1 cellular context compared by ENCODE assay signal in the genomic region with DNA sequence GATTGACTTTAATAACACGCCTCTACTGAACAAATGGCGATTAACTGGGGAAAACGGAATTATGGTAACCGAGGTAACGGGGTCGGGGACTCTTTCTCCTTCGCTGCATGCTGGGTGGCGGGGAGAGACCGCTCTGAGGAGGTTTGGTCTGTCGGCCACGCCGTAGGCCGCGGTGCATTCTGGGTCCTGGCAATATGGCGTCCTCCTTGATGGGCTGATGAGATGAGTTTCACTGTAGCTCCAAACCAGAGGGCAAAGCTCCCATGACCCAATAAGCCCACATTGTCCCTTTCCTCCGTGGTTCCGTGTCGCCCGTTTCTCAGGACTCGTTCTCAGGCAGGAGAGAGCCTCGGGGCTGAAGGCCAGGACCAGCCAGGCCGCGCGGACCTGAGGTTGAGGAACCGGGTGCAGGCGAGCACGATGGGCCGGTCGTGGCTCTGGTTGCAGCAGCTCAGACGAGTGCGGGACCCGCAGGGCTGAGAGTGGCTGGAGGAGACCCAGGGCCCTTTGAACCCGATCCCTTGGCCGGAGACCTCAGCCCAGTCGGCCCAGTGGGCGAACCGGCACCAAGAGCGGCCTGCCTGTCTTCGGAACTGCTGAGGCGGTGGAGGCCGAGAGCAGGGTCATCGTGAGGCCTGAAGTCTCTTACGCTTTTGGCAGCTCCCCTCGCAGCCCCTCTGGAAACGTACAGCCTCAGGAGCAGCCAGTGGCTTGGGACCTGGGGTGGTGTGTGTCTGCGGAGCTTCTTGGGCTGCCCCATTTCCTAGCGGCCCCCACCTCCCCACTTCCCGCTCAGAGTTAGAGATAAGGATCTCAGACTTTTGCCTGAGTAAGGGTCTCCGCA.
TF ChIP-seq lines count a peak whose summit lies in the region.

A gene with protein sequence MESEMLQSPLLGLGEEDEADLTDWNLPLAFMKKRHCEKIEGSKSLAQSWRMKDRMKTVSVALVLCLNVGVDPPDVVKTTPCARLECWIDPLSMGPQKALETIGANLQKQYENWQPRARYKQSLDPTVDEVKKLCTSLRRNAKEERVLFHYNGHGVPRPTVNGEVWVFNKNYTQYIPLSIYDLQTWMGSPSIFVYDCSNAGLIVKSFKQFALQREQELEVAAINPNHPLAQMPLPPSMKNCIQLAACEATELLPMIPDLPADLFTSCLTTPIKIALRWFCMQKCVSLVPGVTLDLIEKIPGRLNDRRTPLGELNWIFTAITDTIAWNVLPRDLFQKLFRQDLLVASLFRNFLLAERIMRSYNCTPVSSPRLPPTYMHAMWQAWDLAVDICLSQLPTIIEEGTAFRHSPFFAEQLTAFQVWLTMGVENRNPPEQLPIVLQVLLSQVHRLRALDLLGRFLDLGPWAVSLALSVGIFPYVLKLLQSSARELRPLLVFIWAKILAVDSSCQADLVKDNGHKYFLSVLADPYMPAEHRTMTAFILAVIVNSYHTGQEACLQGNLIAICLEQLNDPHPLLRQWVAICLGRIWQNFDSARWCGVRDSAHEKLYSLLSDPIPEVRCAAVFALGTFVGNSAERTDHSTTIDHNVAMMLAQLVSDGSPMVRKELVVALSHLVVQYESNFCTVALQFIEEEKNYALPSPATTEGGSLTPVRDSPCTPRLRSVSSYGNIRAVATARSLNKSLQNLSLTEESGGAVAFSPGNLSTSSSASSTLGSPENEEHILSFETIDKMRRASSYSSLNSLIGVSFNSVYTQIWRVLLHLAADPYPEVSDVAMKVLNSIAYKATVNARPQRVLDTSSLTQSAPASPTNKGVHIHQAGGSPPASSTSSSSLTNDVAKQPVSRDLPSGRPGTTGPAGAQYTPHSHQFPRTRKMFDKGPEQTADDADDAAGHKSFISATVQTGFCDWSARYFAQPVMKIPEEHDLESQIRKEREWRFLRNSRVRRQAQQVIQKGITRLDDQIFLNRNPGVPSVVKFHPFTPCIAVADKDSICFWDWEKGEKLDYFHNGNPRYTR (N-terminal part only) (plus strand): TSS at position 184 of the 844 bp plus-strand sequence. CDS start 792 bp downstream, outside the sequence.

TF ChIP-seq in HepG2, 621 proteins besides CTCF, POLR2A, EP300 and RAD21 (continued from another document and continues in another):
- peak; percentile 68; the same call in 1 of the 2 replicates for TF ChIP-seq MAZ (IDR thresholded peaks at IDR 0.05; ENCODE audit: borderline replicate concordance, low read depth, low read length)
- peak; percentile 88 for TF ChIP-seq MAZ (CRISPR knock-in tag; IDR thresholded peaks at IDR 0.05; ENCODE audit: low read depth)
- TF ChIP-seq, protein P1, sequence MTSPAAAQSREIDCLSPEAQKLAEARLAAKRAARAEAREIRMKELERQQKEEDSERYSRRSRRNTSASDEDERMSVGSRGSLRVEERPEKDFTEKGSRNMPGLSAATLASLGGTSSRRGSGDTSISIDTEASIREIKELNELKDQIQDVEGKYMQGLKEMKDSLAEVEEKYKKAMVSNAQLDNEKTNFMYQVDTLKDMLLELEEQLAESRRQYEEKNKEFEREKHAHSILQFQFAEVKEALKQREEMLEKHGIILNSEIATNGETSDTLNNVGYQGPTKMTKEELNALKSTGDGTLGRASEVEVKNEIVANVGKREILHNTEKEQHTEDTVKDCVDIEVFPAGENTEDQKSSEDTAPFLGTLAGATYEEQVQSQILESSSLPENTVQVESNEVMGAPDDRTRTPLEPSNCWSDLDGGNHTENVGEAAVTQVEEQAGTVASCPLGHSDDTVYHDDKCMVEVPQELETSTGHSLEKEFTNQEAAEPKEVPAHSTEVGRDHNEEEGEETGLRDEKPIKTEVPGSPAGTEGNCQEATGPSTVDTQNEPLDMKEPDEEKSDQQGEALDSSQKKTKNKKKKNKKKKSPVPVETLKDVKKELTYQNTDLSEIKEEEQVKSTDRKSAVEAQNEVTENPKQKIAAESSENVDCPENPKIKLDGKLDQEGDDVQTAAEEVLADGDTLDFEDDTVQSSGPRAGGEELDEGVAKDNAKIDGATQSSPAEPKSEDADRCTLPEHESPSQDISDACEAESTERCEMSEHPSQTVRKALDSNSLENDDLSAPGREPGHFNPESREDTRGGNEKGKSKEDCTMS (CRISPR knock-in tag; conservative IDR thresholded peaks at IDR 0.05), result peak; percentile 80; the same call in 1 of the 2 replicates
- TF ChIP-seq ASH2L (IDR thresholded peaks at IDR 0.05; ENCODE audit: insufficient read length, low read depth, low read length), result peak; percentile 100
- peak; percentile 46; the same call in 1 of the 2 replicates for TF ChIP-seq PCBP1 (IDR thresholded peaks at IDR 0.05; ENCODE audit: borderline replicate concordance, low read depth, low read length)
- TF ChIP-seq, protein P2, sequence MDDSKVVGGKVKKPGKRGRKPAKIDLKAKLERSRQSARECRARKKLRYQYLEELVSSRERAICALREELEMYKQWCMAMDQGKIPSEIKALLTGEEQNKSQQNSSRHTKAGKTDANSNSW (CRISPR knock-in tag; IDR thresholded peaks at IDR 0.05; ENCODE audit: borderline replicate concordance), result peak; percentile 66; the same call in 1 of the 2 replicates
- peak; percentile 75; the same call in 1 of the 2 replicates for TF ChIP-seq ETV6 (CRISPR knock-in tag; conservative IDR thresholded peaks at IDR 0.05)
- TF ChIP-seq RFX5 (IDR thresholded peaks at IDR 0.05; ENCODE audit: low read depth, low read length), result peak; percentile 43; the same call in 1 of the 2 replicates
- TF ChIP-seq TEAD2 (CRISPR knock-in tag; IDR thresholded peaks at IDR 0.05), result 0 out of 2 replicates have a peak, but pooled peaks have one; percentile 47
- peak; percentile 93 for TF ChIP-seq DMAP1 (CRISPR knock-in tag; IDR thresholded peaks at IDR 0.05)
- peak; percentile 37; the same call in 1 of the 2 replicates for TF ChIP-seq ZNF383 (CRISPR knock-in tag; IDR thresholded peaks at IDR 0.05; ENCODE audit: borderline replicate concordance)
- TF ChIP-seq ZBTB38 (CRISPR knock-in tag; IDR thresholded peaks at IDR 0.05), result peak; percentile 95
- no peak for TF ChIP-seq CCAR2 (optimal IDR thresholded peaks at IDR 0.05; ENCODE audit: low read depth, low read length)
- TF ChIP-seq MTF2 (CRISPR knock-in tag; IDR thresholded peaks at IDR 0.05; ENCODE audit: borderline replicate concordance), result peak; percentile 41; the same call in 1 of the 2 replicates
- TF ChIP-seq, protein P3, sequence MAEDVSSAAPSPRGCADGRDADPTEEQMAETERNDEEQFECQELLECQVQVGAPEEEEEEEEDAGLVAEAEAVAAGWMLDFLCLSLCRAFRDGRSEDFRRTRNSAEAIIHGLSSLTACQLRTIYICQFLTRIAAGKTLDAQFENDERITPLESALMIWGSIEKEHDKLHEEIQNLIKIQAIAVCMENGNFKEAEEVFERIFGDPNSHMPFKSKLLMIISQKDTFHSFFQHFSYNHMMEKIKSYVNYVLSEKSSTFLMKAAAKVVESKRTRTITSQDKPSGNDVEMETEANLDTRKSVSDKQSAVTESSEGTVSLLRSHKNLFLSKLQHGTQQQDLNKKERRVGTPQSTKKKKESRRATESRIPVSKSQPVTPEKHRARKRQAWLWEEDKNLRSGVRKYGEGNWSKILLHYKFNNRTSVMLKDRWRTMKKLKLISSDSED (CRISPR knock-in tag; IDR thresholded peaks at IDR 0.05), result no peak
- peak; percentile 23; the same call in 1 of the 2 replicates for TF ChIP-seq ZNF567 (CRISPR knock-in tag; IDR thresholded peaks at IDR 0.05; ENCODE audit: borderline replicate concordance)
- TF ChIP-seq, protein P4, sequence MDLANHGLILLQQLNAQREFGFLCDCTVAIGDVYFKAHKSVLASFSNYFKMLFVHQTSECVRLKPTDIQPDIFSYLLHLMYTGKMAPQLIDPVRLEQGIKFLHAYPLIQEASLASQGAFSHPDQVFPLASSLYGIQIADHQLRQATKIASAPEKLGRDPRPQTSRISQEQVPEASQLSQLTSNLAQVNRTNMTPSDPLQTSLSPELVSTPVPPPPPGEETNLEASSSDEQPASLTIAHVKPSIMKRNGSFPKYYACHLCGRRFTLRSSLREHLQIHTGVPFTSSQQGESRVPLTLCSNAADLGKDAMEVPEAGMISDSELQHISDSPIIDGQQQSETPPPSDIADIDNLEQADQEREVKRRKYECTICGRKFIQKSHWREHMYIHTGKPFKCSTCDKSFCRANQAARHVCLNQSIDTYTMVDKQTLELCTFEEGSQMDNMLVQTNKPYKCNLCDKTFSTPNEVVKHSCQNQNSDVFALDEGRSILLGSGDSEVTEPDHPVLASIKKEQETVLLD (CRISPR knock-in tag; IDR thresholded peaks at IDR 0.05; ENCODE audit: low read depth), result no peak
- TF ChIP-seq NR2F1 (CRISPR knock-in tag; IDR thresholded peaks at IDR 0.05), result 0 out of 4 replicates have a peak, but pooled peaks of 1 of the 2 experiments have one; percentile 38
- TF ChIP-seq, protein P5, sequence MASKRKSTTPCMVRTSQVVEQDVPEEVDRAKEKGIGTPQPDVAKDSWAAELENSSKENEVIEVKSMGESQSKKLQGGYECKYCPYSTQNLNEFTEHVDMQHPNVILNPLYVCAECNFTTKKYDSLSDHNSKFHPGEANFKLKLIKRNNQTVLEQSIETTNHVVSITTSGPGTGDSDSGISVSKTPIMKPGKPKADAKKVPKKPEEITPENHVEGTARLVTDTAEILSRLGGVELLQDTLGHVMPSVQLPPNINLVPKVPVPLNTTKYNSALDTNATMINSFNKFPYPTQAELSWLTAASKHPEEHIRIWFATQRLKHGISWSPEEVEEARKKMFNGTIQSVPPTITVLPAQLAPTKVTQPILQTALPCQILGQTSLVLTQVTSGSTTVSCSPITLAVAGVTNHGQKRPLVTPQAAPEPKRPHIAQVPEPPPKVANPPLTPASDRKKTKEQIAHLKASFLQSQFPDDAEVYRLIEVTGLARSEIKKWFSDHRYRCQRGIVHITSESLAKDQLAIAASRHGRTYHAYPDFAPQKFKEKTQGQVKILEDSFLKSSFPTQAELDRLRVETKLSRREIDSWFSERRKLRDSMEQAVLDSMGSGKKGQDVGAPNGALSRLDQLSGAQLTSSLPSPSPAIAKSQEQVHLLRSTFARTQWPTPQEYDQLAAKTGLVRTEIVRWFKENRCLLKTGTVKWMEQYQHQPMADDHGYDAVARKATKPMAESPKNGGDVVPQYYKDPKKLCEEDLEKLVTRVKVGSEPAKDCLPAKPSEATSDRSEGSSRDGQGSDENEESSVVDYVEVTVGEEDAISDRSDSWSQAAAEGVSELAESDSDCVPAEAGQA (IDR thresholded peaks at IDR 0.05; ENCODE audit: low read depth), result peak; percentile 50; the same call in 1 of the 2 replicates
- TF ChIP-seq, protein P5 (CRISPR knock-in tag; IDR thresholded peaks at IDR 0.05; ENCODE audit: borderline replicate concordance), result peak; percentile 89; the same call in 1 of the 2 replicates
- TF ChIP-seq, protein P6, sequence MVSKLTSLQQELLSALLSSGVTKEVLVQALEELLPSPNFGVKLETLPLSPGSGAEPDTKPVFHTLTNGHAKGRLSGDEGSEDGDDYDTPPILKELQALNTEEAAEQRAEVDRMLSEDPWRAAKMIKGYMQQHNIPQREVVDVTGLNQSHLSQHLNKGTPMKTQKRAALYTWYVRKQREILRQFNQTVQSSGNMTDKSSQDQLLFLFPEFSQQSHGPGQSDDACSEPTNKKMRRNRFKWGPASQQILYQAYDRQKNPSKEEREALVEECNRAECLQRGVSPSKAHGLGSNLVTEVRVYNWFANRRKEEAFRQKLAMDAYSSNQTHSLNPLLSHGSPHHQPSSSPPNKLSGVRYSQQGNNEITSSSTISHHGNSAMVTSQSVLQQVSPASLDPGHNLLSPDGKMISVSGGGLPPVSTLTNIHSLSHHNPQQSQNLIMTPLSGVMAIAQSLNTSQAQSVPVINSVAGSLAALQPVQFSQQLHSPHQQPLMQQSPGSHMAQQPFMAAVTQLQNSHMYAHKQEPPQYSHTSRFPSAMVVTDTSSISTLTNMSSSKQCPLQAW (CRISPR knock-in tag; IDR thresholded peaks at IDR 0.05), result peak; percentile 90
- peak; percentile 100 for TF ChIP-seq GATAD1 (CRISPR knock-in tag; IDR thresholded peaks at IDR 0.05)
- TF ChIP-seq ZNF75D (CRISPR knock-in tag; IDR thresholded peaks at IDR 0.05; ENCODE audit: borderline replicate concordance), result no peak; the same call in 1 of the 2 replicates
- TF ChIP-seq, protein P7, sequence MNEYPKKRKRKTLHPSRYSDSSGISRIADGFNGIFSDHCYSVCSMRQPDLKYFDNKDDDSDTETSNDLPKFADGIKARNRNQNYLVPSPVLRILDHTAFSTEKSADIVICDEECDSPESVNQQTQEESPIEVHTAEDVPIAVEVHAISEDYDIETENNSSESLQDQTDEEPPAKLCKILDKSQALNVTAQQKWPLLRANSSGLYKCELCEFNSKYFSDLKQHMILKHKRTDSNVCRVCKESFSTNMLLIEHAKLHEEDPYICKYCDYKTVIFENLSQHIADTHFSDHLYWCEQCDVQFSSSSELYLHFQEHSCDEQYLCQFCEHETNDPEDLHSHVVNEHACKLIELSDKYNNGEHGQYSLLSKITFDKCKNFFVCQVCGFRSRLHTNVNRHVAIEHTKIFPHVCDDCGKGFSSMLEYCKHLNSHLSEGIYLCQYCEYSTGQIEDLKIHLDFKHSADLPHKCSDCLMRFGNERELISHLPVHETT (CRISPR knock-in tag; conservative IDR thresholded peaks at IDR 0.05), result peak; percentile 88
- TF ChIP-seq RFXAP (CRISPR knock-in tag; IDR thresholded peaks at IDR 0.05; ENCODE audit: borderline replicate concordance), result peak; percentile 94
- TF ChIP-seq, protein P8, sequence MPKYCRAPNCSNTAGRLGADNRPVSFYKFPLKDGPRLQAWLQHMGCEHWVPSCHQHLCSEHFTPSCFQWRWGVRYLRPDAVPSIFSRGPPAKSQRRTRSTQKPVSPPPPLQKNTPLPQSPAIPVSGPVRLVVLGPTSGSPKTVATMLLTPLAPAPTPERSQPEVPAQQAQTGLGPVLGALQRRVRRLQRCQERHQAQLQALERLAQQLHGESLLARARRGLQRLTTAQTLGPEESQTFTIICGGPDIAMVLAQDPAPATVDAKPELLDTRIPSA (CRISPR knock-in tag; IDR thresholded peaks at IDR 0.05; ENCODE audit: borderline replicate concordance), result no peak
- peak; percentile 91; the same call in 1 of the 2 replicates for TF ChIP-seq FLYWCH1 (CRISPR knock-in tag; IDR thresholded peaks at IDR 0.05)
- TF ChIP-seq MBD4 (IDR thresholded peaks at IDR 0.05; ENCODE audit: borderline replicate concordance, low read length), result no peak
- TF ChIP-seq, protein P9, sequence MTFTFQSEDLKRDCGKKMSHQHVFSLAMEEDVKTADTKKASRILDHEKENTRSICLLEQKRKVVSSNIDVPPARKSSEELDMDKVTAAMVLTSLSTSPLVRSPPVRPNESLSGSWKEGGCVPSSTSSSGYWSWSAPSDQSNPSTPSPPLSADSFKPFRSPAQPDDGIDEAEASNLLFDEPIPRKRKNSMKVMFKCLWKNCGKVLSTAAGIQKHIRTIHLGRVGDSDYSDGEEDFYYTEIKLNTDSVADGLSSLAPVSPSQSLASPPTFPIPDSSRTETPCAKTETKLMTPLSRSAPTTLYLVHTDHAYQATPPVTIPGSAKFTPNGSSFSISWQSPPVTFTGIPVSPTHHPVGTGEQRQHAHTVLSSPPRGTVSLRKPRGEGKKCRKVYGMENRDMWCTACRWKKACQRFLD (CRISPR knock-in tag; IDR thresholded peaks at IDR 0.05; ENCODE audit: borderline replicate concordance), result peak; percentile 84
